ENCODE assay signal across 1 cellular context in genomic region chr6:41191569-41191968, GRCh38.
TF ChIP-seq lines count a peak whose summit lies in the region.

No MANE protein-coding gene starts in this region.

TF ChIP-seq in GM12878, 131 proteins besides CTCF, POLR2A, EP300 and RAD21:
- TF ChIP-seq SMC3 (IDR thresholded peaks at IDR 0.05; ENCODE audit: borderline replicate concordance, low read length) = peak; percentile 41; the same call in 1 of the 2 replicates
- no peak for TF ChIP-seq STAT1 (conservative IDR thresholded peaks at IDR 0.05)
